Comparison of ENCODE assay signal across 14 cellular contexts in the genomic region with DNA sequence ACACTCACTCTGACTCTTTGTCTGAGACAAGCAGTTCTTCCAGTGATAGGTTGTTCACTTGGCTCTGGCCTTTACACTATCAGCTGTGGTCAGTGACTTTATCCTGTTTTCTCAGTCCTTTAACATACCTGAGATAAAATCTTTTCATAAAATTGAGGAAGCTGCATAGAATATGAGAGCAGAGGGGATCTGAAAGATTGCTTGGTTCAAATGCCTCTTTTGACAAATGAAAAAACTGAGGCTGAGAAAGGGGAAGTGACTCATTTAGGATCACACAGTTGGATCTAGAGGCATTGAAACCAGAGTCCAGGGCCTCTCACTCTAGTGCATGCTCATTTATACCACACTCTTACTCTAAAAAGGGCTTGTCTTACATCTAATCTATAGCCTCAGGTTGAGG.
DNase-seq lines count a peak whose midpoint lies in the region; ATAC-seq and TF ChIP-seq lines count a peak whose summit lies in the region.
"Had no signal": no experiment of that assay in that cellular context is flagged by ENCODE, and none has a peak within 500 bp of the region (broad histone marks: within the 10 kb centered on the region; RNA-seq: fewer than 3 reads in every experiment).

No MANE protein-coding gene starts in this region.

- peaks cover 2% of the 10 kb centered on the region for H3K9me3 Mint-ChIP-seq in activated T-helper 1 cell treated with anti-CD3 and anti-CD28 coated beads, Interleukin-12 subunit alpha, Interleukin-12 subunit beta, Interleukin-2, Interleukin-4 antibody, amounts not matched to agents 30 ng/mL and 10 ng/mL and 1 ng/mL, durations not matched to agents 14 hours and 24 hours and 36 hours

- TF ChIP-seq CTCF in choroid plexus epithelial cell (conservative IDR thresholded peaks at IDR 0.05; ENCODE audit: low read depth, low read length): no peak

- no peak overlapping the region for H3K4me3 Mint-ChIP-seq in activated T-helper 1 cell treated with anti-CD3 and anti-CD28 coated beads, Interleukin-12 subunit alpha, Interleukin-12 subunit beta, Interleukin-2, Interleukin-4 antibody, amounts not matched to agents 30 ng/mL and 10 ng/mL and 1 ng/mL, durations not matched to agents 14 hours and 24 hours and 36 hours

- intact Hi-C loops in activated T-helper 1 cell treated with anti-CD3 and anti-CD28 coated beads, Interleukin-12 subunit alpha, Interleukin-12 subunit beta, Interleukin-2, Interleukin-4 antibody, amounts not matched to agents 30 ng/mL and 10 ng/mL and 1 ng/mL, durations not matched to agents 14 hours and 24 hours and 36 hours (cut with micrococcal nuclease): no loop called here

- no peaks in the 10 kb centered on the region for H3K36me3 Mint-ChIP-seq in activated T-helper 1 cell treated with anti-CD3 and anti-CD28 coated beads, Interleukin-12 subunit alpha, Interleukin-12 subunit beta, Interleukin-2, Interleukin-4 antibody, amounts not matched to agents 30 ng/mL and 10 ng/mL and 1 ng/mL, durations not matched to agents 14 hours and 24 hours and 36 hours (ENCODE audit: low read depth)

- no peak overlapping the region for H3K27ac Mint-ChIP-seq in activated T-helper 1 cell treated with anti-CD3 and anti-CD28 coated beads, Interleukin-12 subunit alpha, Interleukin-12 subunit beta, Interleukin-2, Interleukin-4 antibody, amounts not matched to agents 30 ng/mL and 10 ng/mL and 1 ng/mL, durations not matched to agents 14 hours and 24 hours and 36 hours

- no peaks in the 10 kb centered on the region for H3K27me3 Mint-ChIP-seq in activated T-helper 1 cell treated with anti-CD3 and anti-CD28 coated beads, Interleukin-12 subunit alpha, Interleukin-12 subunit beta, Interleukin-2, Interleukin-4 antibody, amounts not matched to agents 30 ng/mL and 10 ng/mL and 1 ng/mL, durations not matched to agents 14 hours and 24 hours and 36 hours (ENCODE audit: insufficient read depth)

- no peaks in the 10 kb centered on the region for H3K4me1 Mint-ChIP-seq in activated T-helper 1 cell treated with anti-CD3 and anti-CD28 coated beads, Interleukin-12 subunit alpha, Interleukin-12 subunit beta, Interleukin-2, Interleukin-4 antibody, amounts not matched to agents 30 ng/mL and 10 ng/mL and 1 ng/mL, durations not matched to agents 14 hours and 24 hours and 36 hours (ENCODE audit: low read depth)

- no peak overlapping the region for H3K4me3 ChIP-seq in choroid plexus epithelial cell (ENCODE audit: low read depth, low read length)
- H3K4me3 ChIP-seq: SK-N-MC, upper lobe of left lung had no signal

- ATAC-seq in GM18511 (IDR thresholded peaks at IDR 0.05; ENCODE audit: unreplicated experiment) (peak; percentile 86), HG02852 (IDR thresholded peaks at IDR 0.05; ENCODE audit: unreplicated experiment) (peak; percentile 83), GM18519 (IDR thresholded peaks at IDR 0.05; ENCODE audit: low FRiP score, unreplicated experiment) (no peak)

- DNase-seq in Kasumi-1 (lab: John Stamatoyannopoulos, UW) (peak; percentile 37 to 50), choroid plexus epithelial cell (ENCODE audit: low read depth) (peak; percentile 18), kidney glomerular epithelial cell (lab: John Stamatoyannopoulos, UW) (no peak), anterior cingulate cortex (lab: John Stamatoyannopoulos, UW) (no peak)
- DNase-seq in activated T-helper 1 cell treated with anti-CD3 and anti-CD28 coated beads, Interleukin-12 subunit alpha, Interleukin-12 subunit beta, Interleukin-2, Interleukin-4 antibody, amounts not matched to agents 30 ng/mL and 10 ng/mL and 1 ng/mL, durations not matched to agents 14 hours and 24 hours and 36 hours (ENCODE audit: low spot score): no peak
- DNase-seq: activated gamma-delta T cell; NCI-H1105; small intestine; stimulated activated naive CD4-positive, alpha-beta T cell treated with Interleukin-2 at 50 U/mL for 16 hours; upper lobe of left lung had no signal

Comparison
In these comparisons a context has a peak if more than half of its experiments do, and no peak if none do; other contexts are left out.
1. DNase-seq: peak in Kasumi-1 (2 of 2) and choroid plexus epithelial cell (single experiment); none in activated T-helper 1 cell treated with anti-CD3 and anti-CD28 coated beads, Interleukin-12 subunit alpha, Interleukin-12 subunit beta, Interleukin-2, Interleukin-4 antibody, amounts not matched to agents 30 ng/mL and 10 ng/mL and 1 ng/mL, durations not matched to agents 14 hours and 24 hours and 36 hours (single experiment), kidney glomerular epithelial cell (single experiment) and anterior cingulate cortex (0 of 58).